20 cellular contexts compared by ENCODE assay signal in the genomic region with DNA sequence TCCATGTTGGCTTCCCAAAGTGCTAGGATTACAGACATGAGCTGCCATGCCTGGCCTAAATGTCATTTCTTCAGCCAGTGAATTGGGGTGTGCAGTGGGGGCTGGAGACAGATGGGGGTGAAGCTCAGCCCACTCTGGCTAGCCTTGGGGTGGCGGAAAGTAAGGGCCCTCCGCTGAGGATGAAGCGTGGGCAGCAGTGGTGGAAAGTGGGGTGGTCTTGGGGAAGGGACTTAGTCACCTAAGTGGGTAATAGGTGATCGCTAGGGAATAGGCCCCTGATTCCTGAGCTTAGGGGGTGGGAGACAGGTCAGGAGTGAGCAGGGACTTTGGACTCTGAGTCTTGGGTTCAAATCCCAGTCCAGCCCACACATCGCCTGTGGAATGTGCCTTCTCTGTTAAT. TPM values are rescaled to one million over a fixed set of nuclear protein-coding genes. Genes with fewer than 3 reads are reported as not detected.
DNase-seq lines count a peak whose midpoint lies in the region; ATAC-seq and TF ChIP-seq lines count a peak whose summit lies in the region.
"Had no signal": no experiment of that assay in that cellular context is flagged by ENCODE, and none has a peak within 500 bp of the region (broad histone marks: within the 10 kb centered on the region; RNA-seq: fewer than 3 reads in every experiment).

No MANE protein-coding gene starts in this region.

- no peak overlapping the region for H3K18ac ChIP-seq in H9 (ENCODE audit: insufficient read length, low read depth, low read length)

- DNase-seq in DND-41 (no peak), H9 (no peak), omental fat pad (ENCODE audit: low spot score) (no peak), MM.1S (no peak)
- DNase-seq: activated CD4-positive, alpha-beta T cell treated with anti-CD3 and anti-CD28 coated beads for 1 hour; activated effector memory CD4-positive, alpha-beta T cell treated with Interleukin-2 at 50 U/mL for 16 hours; COR-L47; effector memory CD4-positive, alpha-beta T cell; EL; NCI-H1694; NCI-H748 treated with DMSO at 0.1 percent for 48 hours; OCI-M1; SIG-M5; T1000; uterus had no signal

- H3K23me2 ChIP-seq in H9 (ENCODE audit: insufficient read length, low read depth, low read length, poor library complexity, severe bottlenecking), result peaks cover 11% of the 10 kb centered on the region

- H3K23ac ChIP-seq in H9 (ENCODE audit: insufficient read length, low read depth, low read length), result no peak overlapping the region

- H3K27me3 ChIP-seq in DND-41 (ENCODE audit: insufficient read depth, low read length, poor library complexity) (no peaks in the 10 kb centered on the region), H9 (ENCODE audit: insufficient read depth, low read length) (no peaks in the 10 kb centered on the region), MM.1S (replicated peaks; ENCODE audit: insufficient read depth, low read length) (no peaks in the 10 kb centered on the region)
- H3K27me3 ChIP-seq: ovary, uterus had no signal

- no peak overlapping the region for H3K56ac ChIP-seq in H9 (ENCODE audit: insufficient read length, low read depth, low read length)

- H3K4me3 Mint-ChIP-seq in nephron (peak overlapping the region; percentile 22 to 71 (median 43)), H9 (no peak overlapping the region; a peak in 1 of 5 replicates)

- TF ChIP-seq CTCF in DND-41 (IDR thresholded peaks at IDR 0.05; ENCODE audit: borderline replicate concordance, extremely low read depth, low read length, poor library complexity, severe bottlenecking) (no peak), nephron (IDR thresholded peaks at IDR 0.05; ENCODE audit: unreplicated experiment in 3 of 3) (no peak), H9 (conservative IDR thresholded peaks at IDR 0.05) (no peak), omental fat pad (IDR thresholded peaks at IDR 0.05) (no peak), MM.1S (IDR thresholded peaks at IDR 0.05; ENCODE audit: low read length) (no peak)

- H2BK5ac ChIP-seq in H9 (ENCODE audit: insufficient read length, low read length), result no peak overlapping the region

- H3K36me3 ChIP-seq in DND-41 (ENCODE audit: insufficient read depth, low read length) (peaks cover 8% of the 10 kb centered on the region), MM.1S (replicated peaks; ENCODE audit: insufficient read depth, low read length) (no peaks in the 10 kb centered on the region)
- H3K36me3 ChIP-seq: ovary, uterus had no signal

- no peak overlapping the region for H2BK120ac ChIP-seq in H9 (ENCODE audit: low read depth, low read length, poor library complexity, severe bottlenecking)

- no peak overlapping the region for H2AK5ac ChIP-seq in H9 (ENCODE audit: insufficient read length, low read length)

- H3K9me3 ChIP-seq in DND-41 (ENCODE audit: insufficient read depth, low read length, severe bottlenecking), result no peaks in the 10 kb centered on the region
- no peaks in the 10 kb centered on the region for H3K9me3 ChIP-seq in H9 (ENCODE audit: control insufficient read depth, low read depth, low read length)
- no peaks in the 10 kb centered on the region for H3K9me3 ChIP-seq in MM.1S (replicated peaks; ENCODE audit: insufficient read depth, low read length)
- H3K9me3 ChIP-seq: ovary, uterus had no signal

- WGBS in H9 (ENCODE audit: extremely low coverage, insufficient read length, low lambda C conversion rate), result no CpG with 5 or more reads among the region's 5 CpGs

- H3F3A ChIP-seq in MM.1S (ENCODE audit: insufficient read depth, low read length), result no peaks in the 10 kb centered on the region

- H3K4ac ChIP-seq in H9 (ENCODE audit: low read depth, low read length), result no peak overlapping the region

- H3K9me2 ChIP-seq in MM.1S (replicated peaks; ENCODE audit: insufficient read depth, low read length), result no peaks in the 10 kb centered on the region

- ATAC-seq in DND-41 (ENCODE audit: insufficient read depth, low read depth) (no peak), omental fat pad (ENCODE audit: low FRiP score) (no peak)
- ATAC-seq: sciatic nerve had no signal

- H3K4me3 ChIP-seq in DND-41 (ENCODE audit: low read depth in 1 of 2, low read length in 2 of 2) (no peak overlapping the region), MM.1S (ENCODE audit: low read length) (no peak overlapping the region)
- H3K4me3 ChIP-seq: ovary, uterus had no signal

- no peak overlapping the region for H4K8ac ChIP-seq in H9 (replicated peaks; ENCODE audit: insufficient read length, low read depth, low read length)

- no peak overlapping the region for H2BK20ac ChIP-seq in H9 (ENCODE audit: low read depth, low read length, poor library complexity, severe bottlenecking)

- no peak overlapping the region for H4K91ac ChIP-seq in H9 (ENCODE audit: insufficient read length, low read depth, low read length)

- H3K4me2 ChIP-seq in DND-41 (ENCODE audit: insufficient read depth, low read length) (peak overlapping the region; percentile 90; the same call in 1 of the 2 replicates), H9 (ENCODE audit: insufficient read depth, insufficient read length, low read length) (no peak overlapping the region), MM.1S (ENCODE audit: low read depth, low read length) (no peak overlapping the region)

- H2AFZ ChIP-seq in DND-41 (ENCODE audit: low read depth, low read length) (no peak overlapping the region), H9 (ENCODE audit: low read length) (no peak overlapping the region), MM.1S (ENCODE audit: low read length) (no peak overlapping the region)

- H3T11ph ChIP-seq in H9 (ENCODE audit: low read length), result no peak overlapping the region

- H3K14ac ChIP-seq in H9 (ENCODE audit: insufficient read depth, low read length), result no peak overlapping the region

- peaks cover 34% of the 10 kb centered on the region for H3K4me1 ChIP-seq in DND-41 (ENCODE audit: insufficient read depth, low read length)
- peaks cover 3% of the 10 kb centered on the region; the same call in 1 of the 2 replicates for H3K4me1 ChIP-seq in H9 (ENCODE audit: insufficient read depth, low read length)
- H3K4me1 ChIP-seq in MM.1S (ENCODE audit: low read length), result no peaks in the 10 kb centered on the region

- H2BK15ac ChIP-seq in H9 (ENCODE audit: low read depth, low read length), result no peak overlapping the region

- H3K9me3 Mint-ChIP-seq in nephron, result no peaks in the 10 kb centered on the region
- no peaks in the 10 kb centered on the region; a peak in 1 of 5 replicates for H3K9me3 Mint-ChIP-seq in H9
- H3K9me3 Mint-ChIP-seq: central memory CD8-positive, alpha-beta T cell had no signal

- H3K36me3 Mint-ChIP-seq in nephron (ENCODE audit: low read depth) (no peaks in the 10 kb centered on the region), H9 (ENCODE audit: insufficient read depth in 1 of 3, low read depth in 3 of 3) (peaks cover 4 to 9% (median 8%) of the 10 kb centered on the region in 3 experiments; a peak in 4 of 7 replicates)

- H3K79me2 ChIP-seq in DND-41 (ENCODE audit: insufficient read depth, low read length), result peaks cover 49% of the 10 kb centered on the region
- H3K79me2 ChIP-seq in H9 (ENCODE audit: insufficient read depth, low read length), result peaks cover 25% of the 10 kb centered on the region; the same call in 1 of the 2 replicates
- 0 out of 2 replicates have a peak, but pooled peaks cover 4% of the 10 kb centered on the region for H3K79me2 ChIP-seq in MM.1S (ENCODE audit: low read length)

- H3K27me3 Mint-ChIP-seq in nephron (ENCODE audit: low read depth), result no peaks in the 10 kb centered on the region
- no peaks in the 10 kb centered on the region for H3K27me3 Mint-ChIP-seq in H9 (ENCODE audit: low read depth)
- H3K27me3 Mint-ChIP-seq: central memory CD8-positive, alpha-beta T cell had no signal

- no peak overlapping the region for H2BK12ac ChIP-seq in H9 (ENCODE audit: insufficient read length, low read depth, low read length)

- H3K4me1 Mint-ChIP-seq in nephron, result peaks cover 31% of the 10 kb centered on the region
- H3K4me1 Mint-ChIP-seq in H9, result peaks cover 24 to 36% of the 10 kb centered on the region in 2 experiments

- peak overlapping the region in 2 of 3 experiments; percentile 27 to 92 for H3K27ac Mint-ChIP-seq in nephron
- peak overlapping the region in 1 of 3 experiments; percentile 57; a peak in 4 of 7 replicates for H3K27ac Mint-ChIP-seq in H9

- peaks cover 9% of the 10 kb centered on the region for H3K79me1 ChIP-seq in H9 (ENCODE audit: insufficient read depth, low read depth, low read length, poor library complexity, severe bottlenecking)

- H4K20me1 ChIP-seq in DND-41 (ENCODE audit: insufficient read depth, low read length) (peaks cover 41% of the 10 kb centered on the region), H9 (ENCODE audit: control insufficient read depth, insufficient read depth, insufficient read length) (no peaks in the 10 kb centered on the region), MM.1S (ENCODE audit: insufficient read depth, low read length) (no peaks in the 10 kb centered on the region)

- 0 out of 2 replicates have a peak overlapping the region, but pooled peaks have one; percentile 15 for H3K9ac ChIP-seq in DND-41 (ENCODE audit: low read depth, low read length)
- no peak overlapping the region for H3K9ac ChIP-seq in H9 (ENCODE audit: extremely low read depth, insufficient read length, low read length)
- H3K9ac ChIP-seq in MM.1S (ENCODE audit: low read length), result no peak overlapping the region

- no peak overlapping the region for H4K5ac ChIP-seq in H9 (ENCODE audit: insufficient read length, low read depth, low read length)

- H3K27ac ChIP-seq in DND-41 (ENCODE audit: low read length), result no peak overlapping the region
- peak overlapping the region; percentile 99 for H3K27ac ChIP-seq in angular gyrus (ENCODE audit: low read depth, low read length)
- H3K27ac ChIP-seq in H9 (ENCODE audit: insufficient read length, low read depth, low read length), result no peak overlapping the region
- H3K27ac ChIP-seq in MM.1S (ENCODE audit: low read length), result no peak overlapping the region
- H3K27ac ChIP-seq: ovary, uterus had no signal

RNA-seq across cellular contexts. Expression of a gene that starts 2.2 kb away (rescaled TPM):
- total RNA-seq in H9 (2021) (65.0 and 66.2 TPM in 2 replicates), omental fat pad (10 to 100 TPM; 10.2 to 24.0 (median 13.2) TPM)

RNA-seq across cellular contexts. Expression of a gene that starts 30.9 kb away (rescaled TPM):
- total RNA-seq in H9 (2021), result 298 and 314 TPM in 2 replicates
- 100 to 1,000 TPM; 198 to 328 (median 324) TPM for total RNA-seq in omental fat pad

RNA-seq across cellular contexts. Expression of a gene that starts 32.8 kb away (rescaled TPM):
- total RNA-seq in H9 (2021), result 10.2 and 10.3 TPM in 2 replicates
- 1 to 10 TPM; 2.9 to 9.5 (median 5.7) TPM for total RNA-seq in omental fat pad

RNA-seq across cellular contexts. Expression of a gene that starts 44.0 kb away (rescaled TPM):
- total RNA-seq in H9 (2021), result 89.8 and 92.5 TPM in 2 replicates
- total RNA-seq in omental fat pad, result 10 to 100 TPM; 77.0 to 80.7 (median 80.3) TPM

Comparison
In these comparisons a context has a peak if more than half of its experiments do, and no peak if none do; other contexts are left out.
1. H3K4me3 Mint-ChIP-seq: peak in nephron (3 of 3); none in H9 (0 of 2).